In the genomic region with DNA sequence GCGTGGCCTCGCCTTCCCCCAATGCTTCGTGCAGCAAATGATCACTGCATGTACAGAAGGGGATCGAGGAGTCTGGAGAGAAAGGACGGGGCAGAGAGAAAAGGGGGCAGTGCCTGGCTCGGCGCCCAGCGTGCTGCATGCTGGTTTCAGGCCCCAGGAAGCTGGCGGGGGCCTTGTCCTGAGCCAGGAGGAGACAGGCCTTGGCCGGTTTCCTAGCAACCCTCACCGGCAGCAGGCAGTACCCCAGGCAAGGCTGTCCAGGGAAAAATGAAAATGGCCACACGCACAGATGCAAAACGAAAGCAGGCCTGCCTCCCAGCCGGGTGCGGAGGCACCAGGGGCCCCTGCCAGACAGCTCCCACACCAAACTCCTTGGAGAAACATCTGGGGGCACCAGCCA, we compare ENCODE assay signal across 8 cellular contexts.
A peak's percentile ranks its signal among the peaks of the same experiment; 100 is the strongest.
DNase-seq lines count a peak whose midpoint lies in the region; ATAC-seq and TF ChIP-seq lines count a peak whose summit lies in the region.

No MANE protein-coding gene starts in this region.

- H3K9me3 ChIP-seq in AG04450 (ENCODE audit: control insufficient read depth, insufficient read depth, low read length) (no peaks in the 10 kb centered on the region), GM23248 (ENCODE audit: low read depth) (no peaks in the 10 kb centered on the region)
- H3K9me3 ChIP-seq in naive thymus-derived CD4-positive, alpha-beta T cell (ENCODE audit: control insufficient read depth in 2 of 3, low read length in 3 of 3), result no peaks in the 10 kb centered on the region

- H3K9me2 ChIP-seq in GM23248 (ENCODE audit: insufficient read depth), result no peaks in the 10 kb centered on the region

- no peaks in the 10 kb centered on the region for H3F3A ChIP-seq in GM23248 (ENCODE audit: insufficient read depth)

- peaks cover 86% of the 10 kb centered on the region for H3K79me2 ChIP-seq in GM23248 (ENCODE audit: insufficient read depth)

- H3K4me3 Mint-ChIP-seq in naive thymus-derived CD4-positive, alpha-beta T cell, result peak overlapping the region in 8 of 10 donors; percentile 12 to 81 (median 68)
- H3K4me3 Mint-ChIP-seq in glutamatergic neuron (ENCODE audit: unreplicated experiment) (no peak overlapping the region), endothelial cell (ENCODE audit: unreplicated experiment) (no peak overlapping the region)

- in situ Hi-C loops in GM23248 (cut with MboI) (no loop called here), astrocyte of the spinal cord (cut with HindIII; ENCODE audit: low sequenced_read_pairs) (no loop called here)

- H3K9ac ChIP-seq in GM23248, result no peak overlapping the region

- no peaks in the 10 kb centered on the region for H3K36me3 ChIP-seq in GM23248 (ENCODE audit: low read depth)
- no peaks in the 10 kb centered on the region for H3K36me3 ChIP-seq in naive thymus-derived CD4-positive, alpha-beta T cell (ENCODE audit: control insufficient read depth in 2 of 3, insufficient read depth in 3 of 3, low read length in 3 of 3)

- H3K27me3 Mint-ChIP-seq in naive thymus-derived CD4-positive, alpha-beta T cell, result peaks cover 0 to 18% (median 0%) of the 10 kb centered on the region in 5 donors
- H3K27me3 Mint-ChIP-seq in glutamatergic neuron (ENCODE audit: unreplicated experiment) (peaks cover 1% of the 10 kb centered on the region), endothelial cell (ENCODE audit: unreplicated experiment) (peaks cover 3% of the 10 kb centered on the region)

- H3K4me3 ChIP-seq in AG04450 (ENCODE audit: low read depth, low read length) (peak overlapping the region; percentile 34), GM23248 (peak overlapping the region; percentile 39; the same call in 1 of the 2 replicates), astrocyte of the spinal cord (ENCODE audit: low read depth, low read length) (peak overlapping the region; percentile 27)
- H3K4me3 ChIP-seq in naive thymus-derived CD4-positive, alpha-beta T cell (ENCODE audit: low read length), result no peak overlapping the region

- peaks cover 0 to 8% (median 0%) of the 10 kb centered on the region in 5 donors for H3K36me3 Mint-ChIP-seq in naive thymus-derived CD4-positive, alpha-beta T cell
- no peaks in the 10 kb centered on the region for H3K36me3 Mint-ChIP-seq in glutamatergic neuron (ENCODE audit: unreplicated experiment)
- no peaks in the 10 kb centered on the region for H3K36me3 Mint-ChIP-seq in endothelial cell (ENCODE audit: low read depth, unreplicated experiment)

- WGBS in GM23248 (ENCODE audit: low coverage in 1 of 2, low lambda C conversion rate in 2 of 2, missing lambda C conversion rate in 2 of 2), 2 experiments, result 53 to 59% methylated on average over 15 of the region's 15 CpGs

- H3K4me1 Mint-ChIP-seq in naive thymus-derived CD4-positive, alpha-beta T cell, result peaks cover 6 to 29% (median 11%) of the 10 kb centered on the region in 7 donors
- H3K4me1 Mint-ChIP-seq in glutamatergic neuron (ENCODE audit: low read depth, unreplicated experiment) (peaks cover 8% of the 10 kb centered on the region), endothelial cell (ENCODE audit: unreplicated experiment) (no peaks in the 10 kb centered on the region)

- no peaks in the 10 kb centered on the region for H3K4me1 ChIP-seq in GM23248 (ENCODE audit: insufficient read depth)
- no peaks in the 10 kb centered on the region for H3K4me1 ChIP-seq in naive thymus-derived CD4-positive, alpha-beta T cell (ENCODE audit: control insufficient read depth in 2 of 2, insufficient read depth in 2 of 2, low read length in 2 of 2)

- H3K27ac Mint-ChIP-seq in naive thymus-derived CD4-positive, alpha-beta T cell, result peak overlapping the region in 4 of 9 donors; percentile 26 to 86 (median 68)
- no peak overlapping the region for H3K27ac Mint-ChIP-seq in glutamatergic neuron (ENCODE audit: unreplicated experiment)
- H3K27ac Mint-ChIP-seq in endothelial cell (ENCODE audit: unreplicated experiment), result no peak overlapping the region

- peaks cover 6% of the 10 kb centered on the region; the same call in 1 of the 2 replicates for H4K20me1 ChIP-seq in GM23248 (ENCODE audit: insufficient read depth)

- no peak overlapping the region for H2AFZ ChIP-seq in GM23248

- peak overlapping the region; percentile 39 for H3K4me2 ChIP-seq in GM23248 (ENCODE audit: unreplicated experiment)

- POLR2A ChIA-PET in AG04450 (lab: Yijun Ruan, JAX), result no interaction called here
- POLR2A ChIA-PET in naive thymus-derived CD4-positive, alpha-beta T cell (lab: Charles Lee), result no interaction called here

- no peak for TF ChIP-seq CTCF in AG04450 (IDR thresholded peaks at IDR 0.05; ENCODE audit: low read depth, low read length)
- no peak for TF ChIP-seq CTCF in astrocyte of the spinal cord (IDR thresholded peaks at IDR 0.05; ENCODE audit: low read depth, low read length)
- no peak for TF ChIP-seq CTCF in glutamatergic neuron (IDR thresholded peaks at IDR 0.05; ENCODE audit: partially characterized antibody, unreplicated experiment)
- no peak for TF ChIP-seq CTCF in endothelial cell (IDR thresholded peaks at IDR 0.05; ENCODE audit: unreplicated experiment)

- H3K27ac ChIP-seq in AG04450 (ENCODE audit: low read depth, low read length), result no peak overlapping the region
- no peak overlapping the region for H3K27ac ChIP-seq in GM23248
- no peak overlapping the region for H3K27ac ChIP-seq in naive thymus-derived CD4-positive, alpha-beta T cell (ENCODE audit: low read depth, low read length)

- DNase-seq in AG04450 (ENCODE audit: low read depth, low spot score) (no peak), GM23248 (peak; percentile 36), astrocyte of the spinal cord (ENCODE audit: low read depth, low spot score) (peak; percentile 74), glutamatergic neuron (no peak), kidney glomerular epithelial cell (lab: John Stamatoyannopoulos, UW) (no peak), endothelial cell (ENCODE audit: low spot score) (no peak)
- DNase-seq in naive thymus-derived CD4-positive, alpha-beta T cell, result no peak

- intact Hi-C loops in naive thymus-derived CD4-positive, alpha-beta T cell (cut with micrococcal nuclease), result loop anchor here in 1 of 2 donors (1.0 to 10.0 kb wide), 4 partner anchors 11 to 257 kb away; no protein-coding TSS in a partner anchor

- CTCF ChIA-PET in AG04450 (lab: Charles Lee), result interaction anchor here (0.6 to 2.3 kb wide), 4 partner anchors 18 to 89 kb away, joined by 3 to 19 read pairs (median 4); no protein-coding TSS in a partner anchor
- CTCF ChIA-PET in naive thymus-derived CD4-positive, alpha-beta T cell (lab: Charles Lee), result no interaction called here

- H3K27me3 ChIP-seq in AG04450 (ENCODE audit: control insufficient read depth, insufficient read depth, low read length) (no peaks in the 10 kb centered on the region), GM23248 (replicated peaks; ENCODE audit: insufficient read depth) (no peaks in the 10 kb centered on the region)
- H3K27me3 ChIP-seq in naive thymus-derived CD4-positive, alpha-beta T cell (ENCODE audit: control insufficient read depth in 2 of 2, insufficient read depth in 2 of 2, low read length in 2 of 2), result peaks cover 0 to 2% of the 10 kb centered on the region in 2 donors

- no peak for ATAC-seq in naive thymus-derived CD4-positive, alpha-beta T cell
- ATAC-seq in GM19035 (IDR thresholded peaks at IDR 0.05; ENCODE audit: unreplicated experiment), result no peak

- no peaks in the 10 kb centered on the region for H3K9me3 Mint-ChIP-seq in naive thymus-derived CD4-positive, alpha-beta T cell
- H3K9me3 Mint-ChIP-seq in glutamatergic neuron (ENCODE audit: unreplicated experiment), result no peaks in the 10 kb centered on the region
- no peaks in the 10 kb centered on the region for H3K9me3 Mint-ChIP-seq in endothelial cell (ENCODE audit: unreplicated experiment)

Comparison
In these comparisons a context has a peak if more than half of its experiments do, and no peak if none do; other contexts are left out.
1. DNase-seq: peak in GM23248 (single experiment) and astrocyte of the spinal cord (single experiment); none in AG04450 (single experiment), naive thymus-derived CD4-positive, alpha-beta T cell (0 of 9), glutamatergic neuron (single experiment), kidney glomerular epithelial cell (single experiment) and endothelial cell (single experiment).
2. H3K4me3 Mint-ChIP-seq: peak in naive thymus-derived CD4-positive, alpha-beta T cell (8 of 10); none in glutamatergic neuron (single experiment) and endothelial cell (single experiment).